8 cellular contexts compared by ENCODE assay signal in the genomic region with DNA sequence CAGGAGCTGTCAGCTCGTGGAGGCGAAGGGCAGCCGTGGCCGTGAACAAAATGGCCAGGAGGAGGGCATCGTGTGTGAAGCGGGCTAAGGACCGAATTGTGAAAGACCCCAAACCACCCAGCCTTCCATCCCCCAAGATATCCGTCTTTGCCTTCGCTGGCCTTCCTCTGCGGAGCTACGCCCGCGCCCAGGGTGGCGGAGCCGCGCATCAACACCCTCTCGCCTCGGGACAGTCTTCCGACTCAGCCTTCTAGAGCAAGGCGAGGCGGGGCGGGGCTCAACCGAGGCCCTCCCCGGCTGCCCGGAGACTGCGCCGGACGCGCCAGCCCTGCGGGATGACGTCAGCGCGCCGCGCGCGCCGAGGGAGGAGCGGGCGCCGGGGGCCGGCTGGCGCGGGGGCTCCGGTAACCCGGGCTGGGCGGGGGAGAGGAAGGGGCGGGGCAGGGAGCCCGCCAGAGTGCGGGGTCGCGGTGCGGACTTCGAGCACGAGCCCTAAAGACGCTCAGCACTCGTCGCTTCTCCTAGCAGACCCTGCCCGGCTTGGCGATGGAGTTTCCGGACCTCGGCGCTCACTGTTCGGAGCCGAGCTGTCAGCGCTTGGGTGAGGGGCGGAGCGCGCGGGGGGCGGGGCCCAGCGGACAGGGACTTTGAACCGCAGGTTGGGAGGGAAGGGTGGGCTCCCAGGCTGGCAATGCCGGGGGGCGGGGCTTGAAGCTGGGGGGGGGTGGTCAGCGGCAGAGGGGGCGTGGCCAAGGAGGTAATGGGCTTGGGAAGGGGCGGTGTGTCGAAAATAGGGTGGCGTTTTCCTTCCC. TPM values are rescaled to one million over a fixed set of nuclear protein-coding genes. Genes with fewer than 3 reads are reported as not detected.
DNase-seq lines count a peak whose midpoint lies in the region; ATAC-seq and TF ChIP-seq lines count a peak whose summit lies in the region.

A gene with protein sequence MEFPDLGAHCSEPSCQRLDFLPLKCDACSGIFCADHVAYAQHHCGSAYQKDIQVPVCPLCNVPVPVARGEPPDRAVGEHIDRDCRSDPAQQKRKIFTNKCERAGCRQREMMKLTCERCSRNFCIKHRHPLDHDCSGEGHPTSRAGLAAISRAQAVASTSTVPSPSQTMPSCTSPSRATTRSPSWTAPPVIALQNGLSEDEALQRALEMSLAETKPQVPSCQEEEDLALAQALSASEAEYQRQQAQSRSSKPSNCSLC (plus strand): TSS at position 341 of the 812 bp plus-strand sequence. CDS start 206 bp downstream, at position 547.

- H3K36me3 ChIP-seq in muscle layer of colon (ENCODE audit: insufficient read depth, low read length), result peaks cover 31% of the 10 kb centered on the region

- peak; percentile 97 for TF ChIP-seq POLR2A in erythroblast (IDR thresholded peaks at IDR 0.05; ENCODE audit: low read length)

- H3K4me3 Mint-ChIP-seq in activated T-cell treated with anti-CD3 and anti-CD28 coated beads, Interleukin-2, amount 50 U/mL, for 24 hours, result peak within 1 kb of the TSS; percentile 92

- peak within 1 kb of the TSS; percentile 96 for H3K9ac ChIP-seq in muscle layer of colon (ENCODE audit: low read length)

- ATAC-seq in GM21737 (IDR thresholded peaks at IDR 0.05; ENCODE audit: unreplicated experiment), result peak; percentile 97

- no peaks in the 10 kb centered on the region for H3K9me3 ChIP-seq in muscle layer of colon (ENCODE audit: low read length)

- peaks cover 20% of the 10 kb centered on the region for H3K4me1 ChIP-seq in muscle layer of colon (ENCODE audit: insufficient read depth, low read length)

- peaks cover 46% of the 10 kb centered on the region for H3K4me1 Mint-ChIP-seq in activated T-cell treated with anti-CD3 and anti-CD28 coated beads, Interleukin-2, amount 50 U/mL, for 24 hours (ENCODE audit: low read depth)

- peak; percentile 79 for DNase-seq in DMS79 (lab: John Stamatoyannopoulos, UW)
- DNase-seq in KG1 (lab: John Stamatoyannopoulos, UW), result peak; percentile 91
- DNase-seq in activated T-cell treated with anti-CD3 and anti-CD28 coated beads, Interleukin-2, amount 50 U/mL, for 24 hours, result peak; percentile 97
- peak; percentile 95 to 97 for DNase-seq in erythroblast (lab: John Stamatoyannopoulos, UW)
- DNase-seq in stimulated activated CD8-positive, alpha-beta memory T cell treated with anti-CD3 and anti-CD28 coated beads, Interleukin-7, amount 100 ng/mL, for 24 hours (ENCODE audit: low read depth), result peak; percentile 87

- H3K9me3 Mint-ChIP-seq in activated T-cell treated with anti-CD3 and anti-CD28 coated beads, Interleukin-2, amount 50 U/mL, for 24 hours, result peaks cover 6% of the 10 kb centered on the region

- no peaks in the 10 kb centered on the region for H3K27me3 ChIP-seq in muscle layer of colon (ENCODE audit: control insufficient read depth in 1 of 2, insufficient read depth in 2 of 2, low read length in 2 of 2)

- peak within 1 kb of the TSS; percentile 98 for H3K27ac Mint-ChIP-seq in activated T-cell treated with anti-CD3 and anti-CD28 coated beads, Interleukin-2, amount 50 U/mL, for 24 hours

- no peaks in the 10 kb centered on the region for H3K27me3 Mint-ChIP-seq in activated T-cell treated with anti-CD3 and anti-CD28 coated beads, Interleukin-2, amount 50 U/mL, for 24 hours

- peaks cover 47% of the 10 kb centered on the region for H3K36me3 Mint-ChIP-seq in activated T-cell treated with anti-CD3 and anti-CD28 coated beads, Interleukin-2, amount 50 U/mL, for 24 hours (ENCODE audit: low read depth)

- peak within 1 kb of the TSS; percentile 73 to 87 for H3K4me3 ChIP-seq in muscle layer of colon (ENCODE audit: low read depth in 1 of 2, low read length in 2 of 2)

- peak within 1 kb of the TSS; percentile 97 for H3K27ac ChIP-seq in muscle layer of colon (ENCODE audit: low read depth, low read length)

TF ChIP-seq in PFSK-1, 5 proteins besides CTCF, POLR2A, EP300 and RAD21:
- TF ChIP-seq TAF1 (IDR thresholded peaks at IDR 0.05; ENCODE audit: borderline replicate concordance, insufficient read depth, low read length) (peak; percentile 82; the same call in 1 of the 2 replicates), SIN3A (IDR thresholded peaks at IDR 0.05; ENCODE audit: borderline replicate concordance, insufficient read depth, low read length) (no peak), FOXP2 (optimal IDR thresholded peaks at IDR 0.05; ENCODE audit: borderline replicate concordance, extremely low read depth, extremely low read length, insufficient read depth) (peak; percentile 73), POLR2AphosphoS5 (IDR thresholded peaks at IDR 0.05; ENCODE audit: low read depth, low read length) (peak; percentile 97)
- TF ChIP-seq, protein P1, sequence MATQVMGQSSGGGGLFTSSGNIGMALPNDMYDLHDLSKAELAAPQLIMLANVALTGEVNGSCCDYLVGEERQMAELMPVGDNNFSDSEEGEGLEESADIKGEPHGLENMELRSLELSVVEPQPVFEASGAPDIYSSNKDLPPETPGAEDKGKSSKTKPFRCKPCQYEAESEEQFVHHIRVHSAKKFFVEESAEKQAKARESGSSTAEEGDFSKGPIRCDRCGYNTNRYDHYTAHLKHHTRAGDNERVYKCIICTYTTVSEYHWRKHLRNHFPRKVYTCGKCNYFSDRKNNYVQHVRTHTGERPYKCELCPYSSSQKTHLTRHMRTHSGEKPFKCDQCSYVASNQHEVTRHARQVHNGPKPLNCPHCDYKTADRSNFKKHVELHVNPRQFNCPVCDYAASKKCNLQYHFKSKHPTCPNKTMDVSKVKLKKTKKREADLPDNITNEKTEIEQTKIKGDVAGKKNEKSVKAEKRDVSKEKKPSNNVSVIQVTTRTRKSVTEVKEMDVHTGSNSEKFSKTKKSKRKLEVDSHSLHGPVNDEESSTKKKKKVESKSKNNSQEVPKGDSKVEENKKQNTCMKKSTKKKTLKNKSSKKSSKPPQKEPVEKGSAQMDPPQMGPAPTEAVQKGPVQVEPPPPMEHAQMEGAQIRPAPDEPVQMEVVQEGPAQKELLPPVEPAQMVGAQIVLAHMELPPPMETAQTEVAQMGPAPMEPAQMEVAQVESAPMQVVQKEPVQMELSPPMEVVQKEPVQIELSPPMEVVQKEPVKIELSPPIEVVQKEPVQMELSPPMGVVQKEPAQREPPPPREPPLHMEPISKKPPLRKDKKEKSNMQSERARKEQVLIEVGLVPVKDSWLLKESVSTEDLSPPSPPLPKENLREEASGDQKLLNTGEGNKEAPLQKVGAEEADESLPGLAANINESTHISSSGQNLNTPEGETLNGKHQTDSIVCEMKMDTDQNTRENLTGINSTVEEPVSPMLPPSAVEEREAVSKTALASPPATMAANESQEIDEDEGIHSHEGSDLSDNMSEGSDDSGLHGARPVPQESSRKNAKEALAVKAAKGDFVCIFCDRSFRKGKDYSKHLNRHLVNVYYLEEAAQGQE (IDR thresholded peaks at IDR 0.05; ENCODE audit: insufficient read depth in 1 of 2, low read depth in 2 of 2, low read length in 2 of 2), result peak in 1 of 2 experiments; percentile 44; a peak in 1 of 4 replicates

RNA-seq across cellular contexts. Expression of the gene that starts here (rescaled TPM):
- 40.4 TPM for polyA plus RNA-seq in PFSK-1 (2012; ENCODE audit: insufficient read length, low read depth)

Comparison
In these comparisons a context has a peak if more than half of its experiments do, and no peak if none do; other contexts are left out.
1. Peak in every context shown above with its lines: DNase-seq, ATAC-seq, H3K4me3 ChIP-seq and H3K27ac ChIP-seq.